ENCODE assay signal across 8 cellular contexts in the genomic region with DNA sequence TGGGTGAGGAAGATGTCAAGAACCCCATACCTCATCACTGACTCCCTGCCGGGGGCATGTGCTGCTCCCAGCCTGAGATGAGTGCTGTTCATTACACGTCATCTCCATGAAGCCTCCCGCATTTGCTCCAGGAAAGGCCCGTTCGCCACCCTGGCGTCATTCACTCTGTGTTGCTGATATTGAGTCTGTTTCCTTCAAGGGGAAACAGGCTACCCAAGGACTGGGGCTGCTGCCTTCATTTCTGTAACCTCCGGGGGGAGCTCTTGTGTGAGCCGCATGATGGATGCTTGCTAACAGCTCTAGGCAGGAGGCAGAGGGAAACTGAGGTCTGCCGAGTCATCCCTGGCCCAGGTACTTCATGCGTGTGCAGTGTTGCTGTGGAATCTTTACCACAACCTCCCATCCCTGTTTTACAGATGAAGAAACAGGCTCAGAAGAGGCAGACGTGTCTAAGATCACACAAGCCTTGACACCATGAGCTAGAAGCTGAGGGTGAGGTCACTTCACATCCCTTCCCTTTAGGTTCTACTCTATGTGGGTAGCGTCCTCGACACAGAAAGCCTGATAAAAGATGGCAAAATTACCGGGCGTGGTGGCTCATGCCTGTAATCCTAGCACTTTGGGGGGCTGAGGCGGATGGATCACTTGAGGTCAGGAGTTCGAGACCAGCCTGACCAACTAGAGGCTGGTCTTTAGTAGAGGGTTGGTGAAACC. TPM values are rescaled to one million over a fixed set of nuclear protein-coding genes. Genes with fewer than 3 reads are reported as not detected.
DNase-seq lines count a peak whose midpoint lies in the region; ATAC-seq and TF ChIP-seq lines count a peak whose summit lies in the region.

No MANE protein-coding gene starts in this region.

- peaks cover 42% of the 10 kb centered on the region for H3F3A ChIP-seq in GM23248 (ENCODE audit: insufficient read depth)

- H3K79me2 ChIP-seq in GM23248 (ENCODE audit: insufficient read depth), result peaks cover 53% of the 10 kb centered on the region

- H3K4me1 Mint-ChIP-seq in activated T-cell treated with anti-CD3 and anti-CD28 coated beads, Interleukin-2, amount 50 U/mL, for 24 hours (ENCODE audit: low read depth), result peaks cover 57% of the 10 kb centered on the region
- peaks cover 53% of the 10 kb centered on the region for H3K4me1 Mint-ChIP-seq in stimulated activated memory B cell treated with anti-CD40 and anti-IgM and Interleukin-4, amounts not matched to agents 10 μg/mL and 1 μg/mL and 100 μg/mL, for 72 hours

- no peak for TF ChIP-seq POLR2A in esophagus squamous epithelium (IDR thresholded peaks at IDR 0.05)

- intact Hi-C loops in esophagus squamous epithelium (cut with DNase I), result no loop called here

- H3K9me2 ChIP-seq in GM23248 (ENCODE audit: insufficient read depth), result no peaks in the 10 kb centered on the region

- no peak for DNase-seq in activated T-cell treated with anti-CD3 and anti-CD28 coated beads, Interleukin-2, amount 50 U/mL, for 24 hours
- DNase-seq in activated T-cell treated with anti-CD3 and anti-CD28 coated beads for 4 hours (no peak), RWPE2 (ENCODE audit: low spot score) (no peak), esophagus squamous epithelium (lab: John Stamatoyannopoulos, UW) (no peak), GM23248 (no peak), A172 (ENCODE audit: low spot score) (no peak)

- no peaks in the 10 kb centered on the region for H3K9me3 Mint-ChIP-seq in activated T-cell treated with anti-CD3 and anti-CD28 coated beads, Interleukin-2, amount 50 U/mL, for 24 hours
- H3K9me3 Mint-ChIP-seq in stimulated activated memory B cell treated with anti-CD40 and anti-IgM and Interleukin-4, amounts not matched to agents 10 μg/mL and 1 μg/mL and 100 μg/mL, for 72 hours, result no peaks in the 10 kb centered on the region

- 61 to 79% methylated on average over 9 to 12 of the region's 17 CpGs for WGBS in esophagus squamous epithelium, 2 donors
- WGBS in GM23248 (ENCODE audit: low coverage in 1 of 2, low lambda C conversion rate in 2 of 2, missing lambda C conversion rate in 2 of 2), 2 experiments, result 83% methylated on average over 17 of the region's 17 CpGs

- peak overlapping the region; percentile 90 for H3K4me3 Mint-ChIP-seq in activated T-cell treated with anti-CD3 and anti-CD28 coated beads, Interleukin-2, amount 50 U/mL, for 24 hours
- no peak overlapping the region for H3K4me3 Mint-ChIP-seq in stimulated activated memory B cell treated with anti-CD40 and anti-IgM and Interleukin-4, amounts not matched to agents 10 μg/mL and 1 μg/mL and 100 μg/mL, for 72 hours

- no peak overlapping the region for H2AFZ ChIP-seq in GM23248

- H3K27me3 Mint-ChIP-seq in activated T-cell treated with anti-CD3 and anti-CD28 coated beads, Interleukin-2, amount 50 U/mL, for 24 hours, result no peaks in the 10 kb centered on the region
- H3K27me3 Mint-ChIP-seq in stimulated activated memory B cell treated with anti-CD40 and anti-IgM and Interleukin-4, amounts not matched to agents 10 μg/mL and 1 μg/mL and 100 μg/mL, for 72 hours, result no peaks in the 10 kb centered on the region

- no peak overlapping the region for H3K4me2 ChIP-seq in GM23248 (ENCODE audit: unreplicated experiment)

- H3K36me3 ChIP-seq in RWPE2 (ENCODE audit: low read depth) (peaks cover 9% of the 10 kb centered on the region; the same call in 1 of the 2 replicates), esophagus squamous epithelium (peaks cover 0 to 4% (median 0%) of the 10 kb centered on the region in 3 donors), GM23248 (ENCODE audit: low read depth) (no peaks in the 10 kb centered on the region)

- TF ChIP-seq CTCF in RWPE2 (IDR thresholded peaks at IDR 0.05; ENCODE audit: poor library complexity, severe bottlenecking) (peak; percentile 25), esophagus squamous epithelium (IDR thresholded peaks at IDR 0.05) (peak in 1 of 6 experiments; percentile 28)

- H3K4me1 ChIP-seq in RWPE2 (ENCODE audit: insufficient read depth, poor library complexity, severe bottlenecking) (peaks cover 44% of the 10 kb centered on the region), esophagus squamous epithelium (peaks cover 49 to 84% (median 67%) of the 10 kb centered on the region in 3 donors), GM23248 (ENCODE audit: insufficient read depth) (peaks cover 63% of the 10 kb centered on the region)

- ATAC-seq in RWPE2 (ENCODE audit: low read depth), result no peak
- no peak for ATAC-seq in stimulated activated memory B cell treated with anti-CD40 and anti-IgM and Interleukin-4, amounts not matched to agents 10 μg/mL and 1 μg/mL and 100 μg/mL, for 72 hours
- ATAC-seq in esophagus mucosa, result no peak

- H3K27ac ChIP-seq in RWPE2 (ENCODE audit: poor library complexity, severe bottlenecking) (peak overlapping the region; percentile 86), esophagus squamous epithelium (peak overlapping the region in 3 of 4 donors; percentile 7 to 92 (median 92)), GM23248 (no peak overlapping the region)

- no peak overlapping the region for H3K4me3 ChIP-seq in RWPE2 (ENCODE audit: severe bottlenecking)
- H3K4me3 ChIP-seq in esophagus squamous epithelium, result peak overlapping the region in 1 of 4 donors; percentile 3
- no peak overlapping the region for H3K4me3 ChIP-seq in GM23248

- H3K9me3 ChIP-seq in RWPE2 (ENCODE audit: severe bottlenecking) (no peaks in the 10 kb centered on the region), esophagus squamous epithelium (no peaks in the 10 kb centered on the region), GM23248 (ENCODE audit: low read depth) (no peaks in the 10 kb centered on the region)

- H3K27ac Mint-ChIP-seq in activated T-cell treated with anti-CD3 and anti-CD28 coated beads, Interleukin-2, amount 50 U/mL, for 24 hours, result peak overlapping the region; percentile 80
- peak overlapping the region; percentile 57 for H3K27ac Mint-ChIP-seq in stimulated activated memory B cell treated with anti-CD40 and anti-IgM and Interleukin-4, amounts not matched to agents 10 μg/mL and 1 μg/mL and 100 μg/mL, for 72 hours

- H4K20me1 ChIP-seq in GM23248 (ENCODE audit: insufficient read depth), result no peaks in the 10 kb centered on the region

- H3K27me3 ChIP-seq in RWPE2 (ENCODE audit: insufficient read depth, poor library complexity, severe bottlenecking) (no peaks in the 10 kb centered on the region), esophagus squamous epithelium (no peaks in the 10 kb centered on the region), GM23248 (replicated peaks; ENCODE audit: insufficient read depth) (no peaks in the 10 kb centered on the region)

- H3K9ac ChIP-seq in GM23248, result no peak overlapping the region

- in situ Hi-C loops in GM23248 (cut with MboI), result no loop called here

- H3K36me3 Mint-ChIP-seq in activated T-cell treated with anti-CD3 and anti-CD28 coated beads, Interleukin-2, amount 50 U/mL, for 24 hours (ENCODE audit: low read depth), result peaks cover 41% of the 10 kb centered on the region
- peaks cover 5% of the 10 kb centered on the region for H3K36me3 Mint-ChIP-seq in stimulated activated memory B cell treated with anti-CD40 and anti-IgM and Interleukin-4, amounts not matched to agents 10 μg/mL and 1 μg/mL and 100 μg/mL, for 72 hours

RNA-seq across cellular contexts. Expression of a gene that starts 3.5 kb away (rescaled TPM):
- 10 to 100 TPM in 1 of 4 donors, 1 to 10 TPM in 3; 5.9 to 14.8 (median 9.7) TPM for total RNA-seq in esophagus squamous epithelium
- 11.2 and 14.3 TPM in 2 replicates for total RNA-seq in GM23248 (2014; rRNA removed; shearing (Covaris generic))
- polyA plus RNA-seq in GM23248 (2016; fragmentation: Nextera tagmentation; extraction: Ambion mirVana), result 5.0 and 7.0 TPM in 2 replicates
- 9.4 TPM for total RNA-seq in esophagus mucosa
- total RNA-seq in A172 (2014; rRNA removed; shearing (Covaris generic)), result 17.7 and 18.6 TPM in 2 replicates

RNA-seq across cellular contexts. Expression of a gene that starts 13.2 kb away (rescaled TPM):
- total RNA-seq in esophagus squamous epithelium (1 to 10 TPM in 1 of 4 donors, under 1 TPM in 3; 0.31 to 1.2 (median 0.95) TPM), esophagus mucosa (0.32 TPM)
- total RNA-seq in GM23248 (2014; rRNA removed; shearing (Covaris generic)), result 0.22 and 0.38 TPM in 2 replicates
- 0.39 and 0.41 TPM in 2 replicates for polyA plus RNA-seq in GM23248 (2016; fragmentation: Nextera tagmentation; extraction: Ambion mirVana)
- not detected in 2 replicates for total RNA-seq in A172 (2014; rRNA removed; shearing (Covaris generic))

RNA-seq across cellular contexts. Expression of a gene that starts 16.2 kb away (rescaled TPM):
- total RNA-seq in esophagus squamous epithelium (10 to 100 TPM in 2 of 4 donors, 1 to 10 TPM in 2; 7.5 to 70.6 (median 11.1) TPM), esophagus mucosa (4.3 TPM)
- 71.8 and 88.5 TPM in 2 replicates for total RNA-seq in GM23248 (2014; rRNA removed; shearing (Covaris generic))
- 174 and 177 TPM in 2 replicates for polyA plus RNA-seq in GM23248 (2016; fragmentation: Nextera tagmentation; extraction: Ambion mirVana)
- total RNA-seq in A172 (2014; rRNA removed; shearing (Covaris generic)), result 29.8 and 42.0 TPM in 2 replicates

RNA-seq across cellular contexts. Expression of a gene that starts 27.2 kb away (rescaled TPM):
- total RNA-seq in esophagus squamous epithelium (not detected), esophagus mucosa (0.12 TPM)
- not detected in 2 replicates for total RNA-seq in GM23248 (2014; rRNA removed; shearing (Covaris generic))
- polyA plus RNA-seq in GM23248 (2016; fragmentation: Nextera tagmentation; extraction: Ambion mirVana), result 4.7 and 4.8 TPM in 2 replicates
- total RNA-seq in A172 (2014; rRNA removed; shearing (Covaris generic)), result 0.05 TPM in 1 of 2 replicates, not detected in the other

RNA-seq across cellular contexts. Expression of a gene that starts 27.6 kb away (rescaled TPM):
- not detected for total RNA-seq in esophagus squamous epithelium
- not detected in 2 replicates for total RNA-seq in GM23248 (2014; rRNA removed; shearing (Covaris generic))
- not detected in 2 replicates for polyA plus RNA-seq in GM23248 (2016; fragmentation: Nextera tagmentation; extraction: Ambion mirVana)
- total RNA-seq in esophagus mucosa, result 0.48 TPM
- not detected in 2 replicates for total RNA-seq in A172 (2014; rRNA removed; shearing (Covaris generic))
